In the genomic region with DNA sequence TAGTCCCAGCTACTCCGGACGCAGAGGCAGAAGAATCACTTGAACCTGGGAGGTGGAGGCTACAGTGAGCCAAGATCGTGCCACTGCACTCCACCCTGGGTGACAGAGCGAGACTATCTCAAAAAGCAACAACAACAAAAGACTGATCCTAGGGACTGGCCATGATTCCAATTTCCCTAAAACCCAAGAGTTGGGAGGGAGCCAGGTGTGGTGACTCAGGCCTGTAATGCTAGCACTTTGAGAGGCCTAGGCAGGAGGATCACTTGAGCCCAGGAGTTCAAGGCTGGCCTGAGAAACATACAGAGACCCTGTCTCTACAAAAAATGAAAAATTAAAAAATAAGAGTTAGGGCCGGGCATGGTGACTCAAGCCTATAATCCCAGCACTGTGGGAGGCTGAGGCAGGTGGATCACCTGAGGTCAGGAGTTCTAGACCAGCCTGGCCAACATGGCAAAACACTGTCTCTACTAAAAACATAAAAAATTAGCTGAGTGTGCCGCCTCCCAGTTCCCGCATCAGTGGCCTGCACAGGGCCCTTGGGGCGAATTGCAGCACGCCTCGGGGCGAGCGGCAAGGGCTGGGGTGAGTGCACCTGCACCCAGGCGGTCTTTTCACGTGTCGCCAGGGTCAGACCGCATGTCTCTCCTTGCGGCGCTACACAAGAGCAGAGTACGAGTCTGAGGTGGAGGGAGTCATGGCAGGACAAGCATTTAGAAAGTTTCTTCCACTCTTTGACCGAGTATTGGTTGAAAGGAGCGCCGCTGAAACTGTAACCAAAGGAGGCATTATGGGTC, we compare ENCODE assay signal across 1 cellular context.
A peak's percentile ranks its signal among the peaks of the same experiment; 100 is the strongest.
TF ChIP-seq lines count a peak whose summit lies in the region.

No MANE protein-coding gene starts in this region.

TF ChIP-seq in HepG2, 621 proteins besides CTCF, POLR2A, EP300 and RAD21:
- TF ChIP-seq, protein P1, sequence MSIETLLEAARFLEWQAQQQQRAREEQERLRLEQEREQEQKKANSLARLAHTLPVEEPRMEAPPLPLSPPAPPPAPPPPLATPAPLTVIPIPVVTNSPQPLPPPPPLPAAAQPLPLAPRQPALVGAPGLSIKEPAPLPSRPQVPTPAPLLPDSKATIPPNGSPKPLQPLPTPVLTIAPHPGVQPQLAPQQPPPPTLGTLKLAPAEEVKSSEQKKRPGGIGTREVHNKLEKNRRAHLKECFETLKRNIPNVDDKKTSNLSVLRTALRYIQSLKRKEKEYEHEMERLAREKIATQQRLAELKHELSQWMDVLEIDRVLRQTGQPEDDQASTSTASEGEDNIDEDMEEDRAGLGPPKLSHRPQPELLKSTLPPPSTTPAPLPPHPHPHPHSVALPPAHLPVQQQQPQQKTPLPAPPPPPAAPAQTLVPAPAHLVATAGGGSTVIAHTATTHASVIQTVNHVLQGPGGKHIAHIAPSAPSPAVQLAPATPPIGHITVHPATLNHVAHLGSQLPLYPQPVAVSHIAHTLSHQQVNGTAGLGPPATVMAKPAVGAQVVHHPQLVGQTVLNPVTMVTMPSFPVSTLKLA (IDR thresholded peaks at IDR 0.05), result peak; percentile 55
- TF ChIP-seq ZSCAN25 (CRISPR knock-in tag; IDR thresholded peaks at IDR 0.05), result no peak
